Comparison of ENCODE assay signal across 8 cellular contexts in genomic region chr12:52151859-52152783, GRCh38. TPM values are rescaled to one million over a fixed set of nuclear protein-coding genes. Genes with fewer than 3 reads are reported as not detected.
DNase-seq lines count a peak whose midpoint lies in the region; ATAC-seq, FAIRE-seq and TF ChIP-seq lines count a peak whose summit lies in the region.

No MANE protein-coding gene starts in this region.

- peak; percentile 88 for TF ChIP-seq CTCF in psoas muscle (IDR thresholded peaks at IDR 0.05)
- peak; percentile 70 to 88 (median 78) for TF ChIP-seq CTCF in uterus (IDR thresholded peaks at IDR 0.05)

- WGBS in psoas muscle, 3 donors = 9 to 18% (median 10%) methylated on average over 37 to 62 of the region's 62 CpGs

- ATAC-seq in Right ventricle myocardium superior (ENCODE audit: poor library complexity) (peak; percentile 75), psoas muscle (peak; percentile 62 to 74 (median 66)), GM21390 (IDR thresholded peaks at IDR 0.05; ENCODE audit: unreplicated experiment) (no peak)

- peak in 1 of 2 donors; percentile 27 for TF ChIP-seq POLR2A in uterus (IDR thresholded peaks at IDR 0.05)

- peaks cover 17% of the 10 kb centered on the region for H3K4me1 ChIP-seq in psoas muscle
- H3K4me1 ChIP-seq in uterus = peaks cover 0 to 4% of the 10 kb centered on the region in 2 donors

- H3K36me3 ChIP-seq in psoas muscle (ENCODE audit: insufficient read depth in 1 of 2, low read depth in 1 of 2) (no peaks in the 10 kb centered on the region), uterus (no peaks in the 10 kb centered on the region)

- no peaks in the 10 kb centered on the region for H3K9me3 ChIP-seq in psoas muscle
- no peaks in the 10 kb centered on the region for H3K9me3 ChIP-seq in uterus

- H3K4me3 ChIP-seq in psoas muscle (peak overlapping the region; percentile 53), uterus (peak overlapping the region in 1 of 2 donors; percentile 9)

- peak; percentile 54 for DNase-seq in NCI-H345 (lab: John Stamatoyannopoulos, UW)
- DNase-seq in NCI-H345 treated with DMSO at 0.1 percent for 48 hours (lab: John Stamatoyannopoulos, UW; ENCODE audit: unreplicated experiment) = no peak
- peak; percentile 10 for DNase-seq in RCC 7860 (ENCODE audit: low spot score)
- DNase-seq in activated naive CD4-positive, alpha-beta T cell (lab: John Stamatoyannopoulos, UW) = peak; percentile 36 to 65 (median 56)
- peak; percentile 84 for DNase-seq in Right ventricle myocardium superior
- peak; percentile 79 to 86 for DNase-seq in psoas muscle
- peak; percentile 47 to 58 for DNase-seq in uterus

- intact Hi-C loops in Right ventricle myocardium superior (cut with DNase I) (loop anchor here (10.0 kb wide), 2 partner anchors 433 to 833 kb away; no protein-coding TSS in a partner anchor), psoas muscle (cut with DNase I) (loop anchor here in 1 of 2 donors (10.0 kb wide), 1 partner anchor 353 kb away; no protein-coding TSS in a partner anchor), uterus (cut with DNase I; ENCODE audit: low total_unique reads) (loop anchor here (10.0 kb wide), 2 partner anchors 723 to 823 kb away; no protein-coding TSS in a partner anchor)

- H3K27ac ChIP-seq in psoas muscle = no peak overlapping the region
- H3K27ac ChIP-seq in uterus = no peak overlapping the region

- H3K27me3 ChIP-seq in psoas muscle (ENCODE audit: insufficient read depth in 3 of 3, low read length in 2 of 3) (no peaks in the 10 kb centered on the region), uterus (no peaks in the 10 kb centered on the region)

- no peak for FAIRE-seq in RCC 7860 (lab: Jason Lieb, UNC)

RNA-seq across cellular contexts. Expression of gene KRT80, which starts 39.7 kb away (rescaled TPM):
- total RNA-seq in Right ventricle myocardium superior (not detected), psoas muscle (10 to 100 TPM in 1 of 4 donors, 1 to 10 TPM in 2, under 1 TPM in 1; 0.11 to 14.0 (median 2.9) TPM), uterus (1 to 10 TPM in 1 of 4 donors, not detected in 3; 1.1 TPM)
- under 1 TPM; 0.13 to 0.44 (median 0.24) TPM for polyA plus RNA-seq in psoas muscle
